ENCODE assay signal across 23 cellular contexts in genomic region chr6:154274175-154274574, GRCh38.
"Had no signal": no experiment of that assay in that cellular context is flagged by ENCODE, and none has a peak within 500 bp of the region (broad histone marks: within the 10 kb centered on the region; RNA-seq: fewer than 3 reads in every experiment).

No MANE protein-coding gene starts in this region.

- H3K36me3 Mint-ChIP-seq: memory B cell; stimulated activated effector memory CD8-positive, alpha-beta T cell treated with anti-CD3 and anti-CD28 coated beads, Interleukin-12 subunit alpha, Interleukin-12 subunit beta, amount 100 ng/mL, for 72 hours had no signal

- H3K4me1 ChIP-seq: gastrocnemius medialis, psoas muscle, sigmoid colon had no signal

- H3K4me1 Mint-ChIP-seq: endodermal cell had no signal

- ATAC-seq: esophagus mucosa; gastrocnemius medialis; left ventricle myocardium superior; lower lobe of right lung; psoas muscle; right cardiac atrium; stimulated activated effector memory CD8-positive, alpha-beta T cell treated with anti-CD3 and anti-CD28 coated beads, Interleukin-12 subunit alpha, Interleukin-12 subunit beta, amount 100 ng/mL, for 72 hours had no signal

- H3K9me3 Mint-ChIP-seq: endodermal cell; nephron; stimulated activated effector memory CD8-positive, alpha-beta T cell treated with anti-CD3 and anti-CD28 coated beads, Interleukin-12 subunit alpha, Interleukin-12 subunit beta, amount 100 ng/mL, for 72 hours had no signal

- H3K4me3 ChIP-seq: gastrocnemius medialis, lower lobe of right lung, ovary, psoas muscle, sigmoid colon, thoracic aorta, tibial nerve, upper lobe of left lung had no signal

- H3K4me3 Mint-ChIP-seq: endodermal cell; memory B cell; nephron; stimulated activated effector memory CD8-positive, alpha-beta T cell treated with anti-CD3 and anti-CD28 coated beads, Interleukin-12 subunit alpha, Interleukin-12 subunit beta, amount 100 ng/mL, for 72 hours had no signal

- H3K9me3 ChIP-seq: gastrocnemius medialis, lower lobe of right lung, ovary, psoas muscle, sigmoid colon, thoracic aorta, tibial nerve, upper lobe of left lung had no signal

- H3K36me3 ChIP-seq: gastrocnemius medialis, lower lobe of right lung, ovary, sigmoid colon, thoracic aorta, tibial nerve, upper lobe of left lung had no signal

- H3K27me3 ChIP-seq: gastrocnemius medialis, ovary, sigmoid colon, tibial nerve, upper lobe of left lung had no signal

- H3K27ac Mint-ChIP-seq: endodermal cell; memory B cell; nephron; stimulated activated effector memory CD8-positive, alpha-beta T cell treated with anti-CD3 and anti-CD28 coated beads, Interleukin-12 subunit alpha, Interleukin-12 subunit beta, amount 100 ng/mL, for 72 hours had no signal

- DNase-seq: effector CD8-positive, alpha-beta T cell; endodermal cell; foreskin fibroblast; gastrocnemius medialis; left ventricle myocardium superior; lower lobe of right lung; occipital lobe; ovary; posterior cingulate gyrus; psoas muscle; right cardiac atrium; sigmoid colon; stimulated activated CD4-positive, alpha-beta T cell treated with anti-CD3 and anti-CD28 coated beads, Interleukin-2, amount 100 ng/mL, for 24 hours; stimulated activated CD4-positive, alpha-beta T cell treated with anti-CD3 and anti-CD28 coated beads, Interleukin-4, amount 100 ng/mL, for 24 hours; stimulated activated naive CD4-positive, alpha-beta T cell treated with Interleukin-2 at 50 U/mL for 16 hours; upper lobe of left lung had no signal

- H3K27ac ChIP-seq: epithelial cell of prostate, gastrocnemius medialis, lower lobe of right lung, ovary, psoas muscle, sigmoid colon, thoracic aorta, tibial nerve, upper lobe of left lung had no signal
